Comparison of ENCODE assay signal across 8 cellular contexts in the genomic region with DNA sequence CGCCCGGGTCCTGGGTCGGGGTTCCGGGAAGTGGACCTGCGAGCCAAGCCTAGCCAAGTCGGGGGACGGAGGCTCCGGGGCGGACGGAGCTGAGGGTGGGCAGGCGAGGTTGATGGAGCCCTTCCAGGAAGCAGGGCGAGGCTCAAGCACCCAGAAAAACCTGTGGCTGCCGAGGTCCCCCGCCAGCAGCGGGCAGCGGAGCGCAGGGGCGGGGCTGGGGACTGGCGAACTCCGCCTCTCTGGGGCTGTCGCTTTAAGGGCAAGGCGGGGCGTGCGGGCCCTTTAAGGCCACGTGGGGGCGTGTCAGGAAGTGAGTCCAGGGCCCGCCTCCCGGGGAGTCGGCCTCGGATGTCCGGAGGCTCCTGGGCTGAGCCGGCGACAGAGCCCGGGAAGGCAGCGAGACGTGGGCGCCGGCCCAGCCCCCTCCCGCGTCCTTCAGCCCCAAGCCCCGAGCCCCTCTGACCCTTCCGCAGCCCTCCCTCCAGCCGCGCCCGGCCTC. TPM values are rescaled to one million over a fixed set of nuclear protein-coding genes. Genes with fewer than 3 reads are reported as not detected.
DNase-seq lines count a peak whose midpoint lies in the region; FAIRE-seq and TF ChIP-seq lines count a peak whose summit lies in the region.

A gene (plus strand): TSS at position 344 of the 499 bp plus-strand sequence. CDS start 653 bp downstream, outside the sequence.

- peak within 1 kb of the TSS; percentile 98 for H3K4me3 ChIP-seq in Loucy (ENCODE audit: low read length, poor library complexity, severe bottlenecking)
- peak within 1 kb of the TSS; percentile 64 for H3K4me3 ChIP-seq in neural progenitor cell

- H3K4me2 ChIP-seq in Loucy (ENCODE audit: low read depth, low read length, poor library complexity, severe bottlenecking), result peak within 1 kb of the TSS; percentile 95
- peak within 1 kb of the TSS; percentile 94 for H3K4me2 ChIP-seq in neural progenitor cell

- H3K9ac ChIP-seq in ES-I3 (ENCODE audit: low read depth, low read length) (peak within 1 kb of the TSS; percentile 73), Loucy (ENCODE audit: low read depth, low read length, poor library complexity, severe bottlenecking) (peak within 1 kb of the TSS; percentile 81), neural progenitor cell (no peak within 1 kb of the TSS)

- TF ChIP-seq CTCF in Loucy (conservative IDR thresholded peaks at IDR 0.05; ENCODE audit: low read length), result 0 out of 2 replicates have a peak, but pooled peaks have one; percentile 18
- TF ChIP-seq CTCF in neural progenitor cell (IDR thresholded peaks at IDR 0.05), result peak; percentile 7

- TF ChIP-seq POLR2A in H54 (IDR thresholded peaks at IDR 0.05; ENCODE audit: low read depth, low read length), result peak; percentile 59; the same call in 1 of the 2 replicates

- FAIRE-seq in H54 (lab: Jason Lieb, UNC), result no peak

- H3K27ac Mint-ChIP-seq in neural progenitor cell, result no peak within 1 kb of the TSS

- H4K20me1 ChIP-seq in Loucy (ENCODE audit: insufficient read depth, low read length, poor library complexity, severe bottlenecking) (peaks cover 5% of the 10 kb centered on the region), neural progenitor cell (ENCODE audit: low read depth) (no peaks in the 10 kb centered on the region)

- H3K27me3 Mint-ChIP-seq in neural progenitor cell (ENCODE audit: insufficient read depth, low read depth), result peaks cover 17% of the 10 kb centered on the region

- H2AFZ ChIP-seq in Loucy (ENCODE audit: low read length) (peak within 1 kb of the TSS; percentile 100), neural progenitor cell (replicated peaks) (peak within 1 kb of the TSS; percentile 96)

- H3K79me2 ChIP-seq in Loucy (ENCODE audit: insufficient read depth, low read length) (peaks cover 35% of the 10 kb centered on the region; the same call in 1 of the 2 replicates), neural progenitor cell (ENCODE audit: low read depth) (no peaks in the 10 kb centered on the region)

- H3K36me3 Mint-ChIP-seq in neural progenitor cell, result peaks cover 4% of the 10 kb centered on the region

- no peaks in the 10 kb centered on the region for H3K27me3 ChIP-seq in Loucy (ENCODE audit: insufficient read depth, low read length, poor library complexity, severe bottlenecking)
- peaks cover 38% of the 10 kb centered on the region for H3K27me3 ChIP-seq in neural progenitor cell

- no peak within 1 kb of the TSS for H3K27ac ChIP-seq in neural progenitor cell

- peak; percentile 96 for DNase-seq in H54 (ENCODE audit: insufficient read length, low spot score)
- peak; percentile 83 for DNase-seq in SHP77 treated with DMSO at 0.1 percent for 48 hours (lab: John Stamatoyannopoulos, UW)
- DNase-seq in activated gamma-delta T cell (lab: John Stamatoyannopoulos, UW), result peak; percentile 88
- DNase-seq in fibroblast of the conjunctiva (ENCODE audit: low read depth), result peak; percentile 88
- DNase-seq in neural progenitor cell (ENCODE audit: low spot score), result peak; percentile 99
- DNase-seq in stromal cell of bone marrow (ENCODE audit: low read depth), result peak; percentile 91

- H3K9me3 Mint-ChIP-seq in neural progenitor cell, result no peaks in the 10 kb centered on the region

- H3K36me3 ChIP-seq in ES-I3 (ENCODE audit: insufficient read depth, low read length), result no peaks in the 10 kb centered on the region
- no peaks in the 10 kb centered on the region for H3K36me3 ChIP-seq in Loucy (ENCODE audit: insufficient read depth, low read length)
- no peaks in the 10 kb centered on the region for H3K36me3 ChIP-seq in neural progenitor cell

- peak within 1 kb of the TSS; percentile 95 for H3K4me3 Mint-ChIP-seq in neural progenitor cell

- H3K4me1 ChIP-seq in ES-I3 (ENCODE audit: insufficient read depth, low read length) (no peaks in the 10 kb centered on the region), Loucy (ENCODE audit: insufficient read depth, low read length, poor library complexity, severe bottlenecking) (peaks cover 40% of the 10 kb centered on the region), neural progenitor cell (no peaks in the 10 kb centered on the region)

- H3K4me1 Mint-ChIP-seq in neural progenitor cell, result peaks cover 16% of the 10 kb centered on the region

- no peaks in the 10 kb centered on the region for H3K9me3 ChIP-seq in ES-I3 (ENCODE audit: control insufficient read depth, insufficient read depth, low read length)
- no peaks in the 10 kb centered on the region for H3K9me3 ChIP-seq in Loucy (ENCODE audit: insufficient read depth, low read depth, low read length)
- H3K9me3 ChIP-seq in neural progenitor cell (ENCODE audit: low read depth), result no peaks in the 10 kb centered on the region

- no peaks in the 10 kb centered on the region for H3K9me2 ChIP-seq in Loucy (replicated peaks; ENCODE audit: low read depth, low read length)

- H3F3A ChIP-seq in Loucy (ENCODE audit: low read depth) (no peaks in the 10 kb centered on the region), neural progenitor cell (ENCODE audit: low read depth) (peaks cover 13% of the 10 kb centered on the region)

RNA-seq across cellular contexts. Expression of the gene that starts here (rescaled TPM):
- 1.3 and 3.2 TPM in 2 replicates for total RNA-seq in neural progenitor cell (ENCODE audit: low replicate concordance)
